8 cellular contexts compared by ENCODE assay signal in genomic region chr14:80996049-80996901, GRCh38. TPM values are rescaled to one million over a fixed set of nuclear protein-coding genes. Genes with fewer than 3 reads are reported as not detected.
DNase-seq lines count a peak whose midpoint lies in the region; ATAC-seq and TF ChIP-seq lines count a peak whose summit lies in the region.

No MANE protein-coding gene starts in this region.

- no peaks in the 10 kb centered on the region for H3K9me3 ChIP-seq in adipocyte (ENCODE audit: control insufficient read depth, low read length)
- no peaks in the 10 kb centered on the region for H3K9me3 ChIP-seq in heart right ventricle

- H3K27ac ChIP-seq in heart right ventricle: no peak overlapping the region

- TF ChIP-seq CTCF in heart right ventricle (IDR thresholded peaks at IDR 0.05) (peak in 8 of 9 donors; percentile 40 to 77 (median 68)), retinal pigment epithelial cell (conservative IDR thresholded peaks at IDR 0.05; ENCODE audit: low read depth, low read length) (peak; percentile 80)

- DNase-seq in DMS153 (lab: John Stamatoyannopoulos, UW): peak; percentile 68
- DNase-seq in NCI-H774 (lab: John Stamatoyannopoulos, UW): peak; percentile 9
- DNase-seq in adipocyte (ENCODE audit: low read depth): peak; percentile 93
- peak in 1 of 2 donors; percentile 59 for DNase-seq in heart right ventricle
- no peak for DNase-seq in retinal pigment epithelial cell (ENCODE audit: low read depth)
- DNase-seq in GOT3 (lab: John Stamatoyannopoulos, UW): no peak

- no peak overlapping the region for H3K9ac ChIP-seq in adipocyte (ENCODE audit: low read length)

- H3K4me1 ChIP-seq in adipocyte (ENCODE audit: control insufficient read depth, insufficient read depth, low read length): peaks cover 28% of the 10 kb centered on the region
- H3K4me1 ChIP-seq in heart right ventricle: peaks cover 0 to 12% (median 0%) of the 10 kb centered on the region in 9 donors

- 42 to 44% methylated on average over 13 of the region's 13 CpGs for WGBS in heart right ventricle, 2 donors

- ATAC-seq in GM19328 (IDR thresholded peaks at IDR 0.05; ENCODE audit: unreplicated experiment): peak; percentile 90
- ATAC-seq in HG03558 (IDR thresholded peaks at IDR 0.05; ENCODE audit: extremely low read depth, unreplicated experiment): peak; percentile 72
- ATAC-seq in heart right ventricle: peak; percentile 72 to 95 (median 90)

- H3K27me3 ChIP-seq in adipocyte (replicated peaks; ENCODE audit: control insufficient read depth, insufficient read depth, low read length) (no peaks in the 10 kb centered on the region), heart right ventricle (peaks cover 0 to 17% (median 0%) of the 10 kb centered on the region in 7 donors)

- H3K4me3 ChIP-seq in adipocyte (ENCODE audit: low read length) (peak overlapping the region; percentile 62), heart right ventricle (no peak overlapping the region), retinal pigment epithelial cell (ENCODE audit: low read length) (no peak overlapping the region)

- intact Hi-C loops in heart right ventricle (cut with DNase I): loop anchor here in 9 of 10 donors (1.0 to 10.0 kb wide), 12 partner anchors 67 to 471 kb away; no protein-coding TSS in a partner anchor

- H3K36me3 ChIP-seq in adipocyte (ENCODE audit: control insufficient read depth, insufficient read depth, low read length, severe bottlenecking) (no peaks in the 10 kb centered on the region), heart right ventricle (no peaks in the 10 kb centered on the region)

RNA-seq across cellular contexts. Expression of gene TSHR, which starts 40.9 kb away (rescaled TPM):
- total RNA-seq in heart right ventricle: not detected
- polyA plus RNA-seq in heart right ventricle: under 1 TPM in 1 of 2 donors, not detected in 1; 0.04 TPM

RNA-seq across cellular contexts. Expression of gene CEP128, which starts 54.7 kb away (rescaled TPM):
- 1 to 10 TPM; 2.1 to 4.9 (median 3.8) TPM for total RNA-seq in heart right ventricle
- 1 to 10 TPM in 1 of 2 donors, under 1 TPM in 1; 0.93 to 2.2 TPM for polyA plus RNA-seq in heart right ventricle

Comparison
In these comparisons a context has a peak if more than half of its experiments do, and no peak if none do; other contexts are left out.
1. DNase-seq: peak in DMS153 (single experiment), NCI-H774 (single experiment) and adipocyte (single experiment); none in retinal pigment epithelial cell (single experiment) and GOT3 (single experiment).
2. Peak in every context shown above with its lines, with median percentiles within 50 percentile points of each other: ATAC-seq.